Comparison of ENCODE assay signal across 17 cellular contexts in the genomic region with DNA sequence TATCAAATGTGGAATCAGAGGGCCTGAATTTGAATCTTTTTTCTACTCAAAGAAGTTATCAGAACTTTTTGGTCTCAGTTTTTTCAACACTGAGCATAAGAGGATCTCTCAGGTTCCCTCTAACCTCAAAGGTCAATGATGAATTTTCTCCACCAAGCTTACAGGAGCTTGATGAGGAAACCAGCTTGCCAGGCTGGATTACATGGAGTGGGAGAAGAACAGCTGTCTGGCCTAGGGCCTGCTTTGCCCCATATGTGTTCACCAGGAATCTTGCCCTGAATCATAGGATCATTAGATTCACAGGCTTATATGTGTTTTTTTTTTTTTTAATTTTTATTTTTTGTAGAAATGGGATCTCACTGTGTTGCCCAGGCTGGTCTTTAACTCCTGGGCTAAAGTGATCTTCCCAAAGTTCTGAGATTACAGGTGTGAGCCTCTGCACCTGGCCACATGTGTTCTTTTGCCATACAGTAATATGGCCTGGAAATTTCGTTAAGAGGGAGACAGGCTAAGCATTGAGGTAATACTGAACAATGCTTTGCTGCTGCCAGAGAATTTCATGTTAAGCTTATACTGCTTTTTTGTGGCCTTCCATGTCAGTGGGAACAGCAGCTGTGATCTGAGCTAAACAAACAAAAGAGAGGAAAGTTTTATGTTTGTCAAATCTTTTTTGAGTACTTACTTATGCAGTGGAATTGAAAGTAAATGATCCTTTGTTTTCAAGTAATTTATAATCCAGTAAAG.
DNase-seq lines count a peak whose midpoint lies in the region; ATAC-seq and TF ChIP-seq lines count a peak whose summit lies in the region.
"Had no signal": no experiment of that assay in that cellular context is flagged by ENCODE, and none has a peak within 500 bp of the region (broad histone marks: within the 10 kb centered on the region; RNA-seq: fewer than 3 reads in every experiment).

No MANE protein-coding gene starts in this region.

- intact Hi-C loops in transverse colon (cut with DNase I; ENCODE audit: low total_unique reads): no loop called here

- H3K4me2 ChIP-seq in GM23248 (ENCODE audit: unreplicated experiment): no peak overlapping the region
- H3K4me2 ChIP-seq: GM23338 had no signal

- peaks cover 14% of the 10 kb centered on the region for H3K4me1 ChIP-seq in GM23248 (ENCODE audit: insufficient read depth)
- H3K4me1 ChIP-seq in transverse colon: peaks cover 0 to 8% (median 3%) of the 10 kb centered on the region in 4 donors

- ATAC-seq in HG02981 (IDR thresholded peaks at IDR 0.05; ENCODE audit: unreplicated experiment) (no peak), HG03378 (IDR thresholded peaks at IDR 0.05; ENCODE audit: unreplicated experiment) (no peak)
- ATAC-seq: GM23338, Right ventricle myocardium inferior, SK-N-SH treated with all-trans-retinoic acid at 6 μM for 48 hours had no signal

- H3K36me3 ChIP-seq in GM23248 (ENCODE audit: low read depth) (peaks cover 32% of the 10 kb centered on the region), transverse colon (peaks cover 0 to 48% (median 20%) of the 10 kb centered on the region in 4 donors)

- peaks cover 22% of the 10 kb centered on the region for H3K79me2 ChIP-seq in GM23248 (ENCODE audit: insufficient read depth)

- peaks cover 9% of the 10 kb centered on the region; the same call in 1 of the 2 replicates for H3F3A ChIP-seq in GM23248 (ENCODE audit: insufficient read depth)

- H4K20me1 ChIP-seq in GM23248 (ENCODE audit: insufficient read depth): no peaks in the 10 kb centered on the region; the same call in 1 of the 2 replicates

- H2AFZ ChIP-seq in GM23248: no peak overlapping the region
- H2AFZ ChIP-seq: GM23338 had no signal

- no peak overlapping the region for H3K4me3 Mint-ChIP-seq in nephron
- H3K4me3 Mint-ChIP-seq: CD4-positive, CD25-positive, alpha-beta regulatory T cell; GM23338; HFFc6 had no signal

- DNase-seq in GM23248: peak; percentile 21
- peak; percentile 2 for DNase-seq in RPMI7951 (ENCODE audit: low read depth)
- DNase-seq in fibroblast of villous mesenchyme (ENCODE audit: low read depth): peak; percentile 30
- no peak for DNase-seq in transverse colon
- no peak for DNase-seq in COR-L47 (lab: John Stamatoyannopoulos, UW)
- DNase-seq: CD4-positive, CD25-positive, alpha-beta regulatory T cell; HFFc6; Kasumi-1; MV-4-11; NCI-H1436; NCI-H2081 had no signal

- 46 to 55% methylated on average over 1 of the region's 1 CpG for WGBS in GM23248 (ENCODE audit: low coverage in 1 of 2, low lambda C conversion rate in 2 of 2, missing lambda C conversion rate in 2 of 2), 2 experiments
- 33 to 40% methylated on average over 1 of the region's 1 CpG for WGBS in transverse colon (ENCODE audit: low coverage in 1 of 2), 2 donors

- TF ChIP-seq POLR2A in transverse colon (IDR thresholded peaks at IDR 0.05): no peak

- H3K9me3 Mint-ChIP-seq in nephron: peaks cover 9% of the 10 kb centered on the region
- H3K9me3 Mint-ChIP-seq: HFFc6 had no signal

- H3K4me1 Mint-ChIP-seq in nephron: no peaks in the 10 kb centered on the region
- H3K4me1 Mint-ChIP-seq: GM23338 had no signal

- in situ Hi-C loops in GM23248 (cut with MboI): no loop called here
- in situ Hi-C loops in transverse colon (cut with MboI; ENCODE audit: low pct_ligation_motif_present in 1 of 4, low pct_unique_long_range_greater_than_20kb in 1 of 4, low sequenced_read_pairs in 3 of 4): no loop called here

- no peaks in the 10 kb centered on the region for H3K27me3 ChIP-seq in GM23248 (replicated peaks; ENCODE audit: insufficient read depth)
- H3K27me3 ChIP-seq in transverse colon: no peaks in the 10 kb centered on the region

- H3K4me3 ChIP-seq in GM23248 (no peak overlapping the region), fibroblast of villous mesenchyme (ENCODE audit: low read depth, low read length) (no peak overlapping the region), transverse colon (no peak overlapping the region)
- H3K4me3 ChIP-seq: GM23338 had no signal

- H3K27me3 Mint-ChIP-seq in nephron (ENCODE audit: low read depth): no peaks in the 10 kb centered on the region
- H3K27me3 Mint-ChIP-seq: CD4-positive, CD25-positive, alpha-beta regulatory T cell had no signal

- no peak for TF ChIP-seq CTCF in fibroblast of villous mesenchyme (IDR thresholded peaks at IDR 0.05; ENCODE audit: insufficient read depth, low read depth, low read length)
- no peak for TF ChIP-seq CTCF in nephron (IDR thresholded peaks at IDR 0.05; ENCODE audit: unreplicated experiment in 3 of 3)
- no peak for TF ChIP-seq CTCF in transverse colon (IDR thresholded peaks at IDR 0.05)

- H3K9ac ChIP-seq in GM23248: no peak overlapping the region

- H3K9me2 ChIP-seq in GM23248 (ENCODE audit: insufficient read depth): no peaks in the 10 kb centered on the region

- H3K9me3 ChIP-seq in GM23248 (ENCODE audit: low read depth) (no peaks in the 10 kb centered on the region), transverse colon (no peaks in the 10 kb centered on the region)

- peak overlapping the region; percentile 11 to 57 (median 13) for H3K27ac Mint-ChIP-seq in nephron
- H3K27ac Mint-ChIP-seq: CD4-positive, CD25-positive, alpha-beta regulatory T cell; GM23338; HFFc6 had no signal

- peaks cover 67% of the 10 kb centered on the region for H3K36me3 Mint-ChIP-seq in nephron (ENCODE audit: low read depth)

- H3K27ac ChIP-seq in GM23248: no peak overlapping the region
- no peak overlapping the region for H3K27ac ChIP-seq in transverse colon

- TF ChIP-seq EP300 in transverse colon (IDR thresholded peaks at IDR 0.05; ENCODE audit: low read depth): no peak

Comparison
In these comparisons a context has a peak if more than half of its experiments do, and no peak if none do; other contexts are left out.
1. DNase-seq: peak in GM23248 (single experiment), RPMI7951 (single experiment) and fibroblast of villous mesenchyme (single experiment); none in transverse colon (single experiment) and COR-L47 (single experiment).